In the genomic region with DNA sequence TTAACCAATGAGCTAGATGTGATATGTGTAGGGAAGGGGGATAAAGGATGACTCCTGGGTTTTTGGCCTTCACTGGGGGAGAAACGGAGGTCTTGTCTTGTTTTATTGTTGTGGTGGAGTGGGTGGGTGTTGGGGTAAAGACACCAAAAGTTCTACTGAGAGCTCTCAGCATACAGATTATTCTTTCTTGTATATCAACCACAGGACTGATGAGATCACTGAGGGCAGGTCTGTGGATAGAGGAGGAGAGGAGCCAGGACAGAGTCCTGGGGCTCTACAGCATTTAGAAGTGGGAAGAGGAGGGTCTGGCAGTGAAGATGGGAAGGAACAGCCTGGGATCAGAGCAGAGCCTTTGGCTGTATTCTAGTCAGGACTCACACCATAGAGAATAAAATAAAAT, we compare ENCODE assay signal across 15 cellular contexts.
DNase-seq lines count a peak whose midpoint lies in the region; ATAC-seq, FAIRE-seq and TF ChIP-seq lines count a peak whose summit lies in the region.
"Had no signal": no experiment of that assay in that cellular context is flagged by ENCODE, and none has a peak within 500 bp of the region (broad histone marks: within the 10 kb centered on the region; RNA-seq: fewer than 3 reads in every experiment).

No MANE protein-coding gene starts in this region.

- H3K36me3 ChIP-seq in CD8-positive, alpha-beta memory T cell (ENCODE audit: insufficient read depth, low read length), result no peaks in the 10 kb centered on the region
- H3K36me3 ChIP-seq in astrocyte (ENCODE audit: insufficient read depth, low read length), result no peaks in the 10 kb centered on the region
- H3K36me3 ChIP-seq: HAP-1 had no signal

- H2AFZ ChIP-seq in astrocyte (ENCODE audit: low read depth, low read length), result no peak overlapping the region

- H3K9ac ChIP-seq in astrocyte (ENCODE audit: low read length), result no peak overlapping the region

- POLR2A ChIA-PET in activated CD8-positive, alpha-beta T cell treated with anti-CD3 and anti-CD28 coated beads for 36 hours (lab: Charles Lee), result no interaction called here
- POLR2A ChIA-PET in activated CD8-positive, alpha-beta T cell treated with anti-CD3 and anti-CD28 coated beads, Interleukin-2, amount 10 ng/mL, durations not matched to agents 7 days and 5 days (lab: Charles Lee), result no interaction called here
- POLR2A ChIA-PET in CD8-positive, alpha-beta memory T cell (lab: Charles Lee), result interaction anchor here (0.6 kb wide), 1 partner anchor 19 kb away, joined by 4 read pairs; no protein-coding TSS in a partner anchor
- POLR2A ChIA-PET in activated CD4-positive, alpha-beta T cell treated with anti-CD3 and anti-CD28 coated beads, Interleukin-2, amount 10 ng/mL, durations not matched to agents 7 days and 5 days (lab: Charles Lee), result no interaction called here

- H3K9me3 Mint-ChIP-seq in activated CD8-positive, alpha-beta T cell treated with anti-CD3 and anti-CD28 coated beads for 36 hours, result no peaks in the 10 kb centered on the region
- H3K9me3 Mint-ChIP-seq in activated CD8-positive, alpha-beta T cell treated with anti-CD3 and anti-CD28 coated beads, Interleukin-2, amount 10 ng/mL, durations not matched to agents 7 days and 5 days (ENCODE audit: insufficient read depth), result no peaks in the 10 kb centered on the region
- no peaks in the 10 kb centered on the region for H3K9me3 Mint-ChIP-seq in CD8-positive, alpha-beta memory T cell
- no peaks in the 10 kb centered on the region for H3K9me3 Mint-ChIP-seq in astrocyte (ENCODE audit: unreplicated experiment)
- H3K9me3 Mint-ChIP-seq in stimulated activated effector memory CD8-positive, alpha-beta T cell treated with anti-CD3 and anti-CD28 coated beads, Interleukin-12 subunit alpha, Interleukin-12 subunit beta, amount 100 ng/mL, for 72 hours, result no peaks in the 10 kb centered on the region
- H3K9me3 Mint-ChIP-seq in activated CD4-positive, alpha-beta T cell treated with anti-CD3 and anti-CD28 coated beads, Interleukin-2, amount 10 ng/mL, durations not matched to agents 7 days and 5 days, result no peaks in the 10 kb centered on the region
- H3K9me3 Mint-ChIP-seq: CD8-positive, alpha-beta T cell had no signal

- intact Hi-C loops in activated CD8-positive, alpha-beta T cell treated with anti-CD3 and anti-CD28 coated beads for 36 hours (cut with micrococcal nuclease), result no loop called here

- no peaks in the 10 kb centered on the region for H3K27me3 ChIP-seq in CD8-positive, alpha-beta memory T cell (ENCODE audit: insufficient read depth, low read length, poor library complexity, severe bottlenecking)
- no peaks in the 10 kb centered on the region for H3K27me3 ChIP-seq in astrocyte (ENCODE audit: insufficient read depth, low read length)

- no peaks in the 10 kb centered on the region for H3K79me2 ChIP-seq in astrocyte (ENCODE audit: insufficient read depth, low read length)

- FAIRE-seq in astrocyte (lab: Jason Lieb, UNC), result no peak
- FAIRE-seq: H1 had no signal

- H3K4me2 ChIP-seq in astrocyte (ENCODE audit: low read length), result no peak overlapping the region

- H3K9me3 ChIP-seq in CD8-positive, alpha-beta memory T cell (ENCODE audit: low read length), result no peaks in the 10 kb centered on the region
- H3K9me3 ChIP-seq in astrocyte (ENCODE audit: insufficient read depth, low read depth, low read length), result no peaks in the 10 kb centered on the region
- H3K9me3 ChIP-seq: Caco-2, HAP-1 had no signal

- CTCF ChIA-PET in activated CD8-positive, alpha-beta T cell treated with anti-CD3 and anti-CD28 coated beads for 36 hours (lab: Charles Lee), result interaction anchor here (1.3 kb wide), 1 partner anchor 322 kb away, joined by 3 read pairs; a partner anchor contains a TSS
- CTCF ChIA-PET in activated CD8-positive, alpha-beta T cell treated with anti-CD3 and anti-CD28 coated beads, Interleukin-2, amount 10 ng/mL, durations not matched to agents 7 days and 5 days (lab: Charles Lee), result no interaction called here
- CTCF ChIA-PET in CD8-positive, alpha-beta memory T cell (lab: Charles Lee), result no interaction called here
- CTCF ChIA-PET in activated CD4-positive, alpha-beta T cell treated with anti-CD3 and anti-CD28 coated beads, Interleukin-2, amount 10 ng/mL, durations not matched to agents 7 days and 5 days (lab: Charles Lee), result interaction anchor here (0.6 kb wide), 1 partner anchor 102 kb away, joined by 3 read pairs; no protein-coding TSS in a partner anchor

- H3K4me3 Mint-ChIP-seq in activated CD8-positive, alpha-beta T cell treated with anti-CD3 and anti-CD28 coated beads for 36 hours, result no peak overlapping the region
- H3K4me3 Mint-ChIP-seq in activated CD8-positive, alpha-beta T cell treated with anti-CD3 and anti-CD28 coated beads, Interleukin-2, amount 10 ng/mL, durations not matched to agents 7 days and 5 days, result no peak overlapping the region
- no peak overlapping the region for H3K4me3 Mint-ChIP-seq in CD8-positive, alpha-beta memory T cell
- H3K4me3 Mint-ChIP-seq in astrocyte (ENCODE audit: unreplicated experiment), result peak overlapping the region; percentile 40
- H3K4me3 Mint-ChIP-seq in stimulated activated effector memory CD8-positive, alpha-beta T cell treated with anti-CD3 and anti-CD28 coated beads, Interleukin-12 subunit alpha, Interleukin-12 subunit beta, amount 100 ng/mL, for 72 hours, result no peak overlapping the region
- H3K4me3 Mint-ChIP-seq in activated CD4-positive, alpha-beta T cell treated with anti-CD3 and anti-CD28 coated beads, Interleukin-2, amount 10 ng/mL, durations not matched to agents 7 days and 5 days, result no peak overlapping the region
- H3K4me3 Mint-ChIP-seq: CD14-positive monocyte; CD8-positive, alpha-beta T cell had no signal

- ATAC-seq in activated CD8-positive, alpha-beta T cell treated with anti-CD3 and anti-CD28 coated beads for 36 hours, result peak; percentile 42
- ATAC-seq in activated CD8-positive, alpha-beta T cell treated with anti-CD3 and anti-CD28 coated beads, Interleukin-2, amount 10 ng/mL, durations not matched to agents 7 days and 5 days, result no peak
- ATAC-seq in stimulated activated effector memory CD8-positive, alpha-beta T cell treated with anti-CD3 and anti-CD28 coated beads, Interleukin-12 subunit alpha, Interleukin-12 subunit beta, amount 100 ng/mL, for 72 hours, result no peak
- ATAC-seq: CD8-positive, alpha-beta T cell had no signal

- TF ChIP-seq CTCF in activated CD8-positive, alpha-beta T cell treated with anti-CD3 and anti-CD28 coated beads for 36 hours (IDR thresholded peaks at IDR 0.05), result no peak
- TF ChIP-seq CTCF in astrocyte (IDR thresholded peaks at IDR 0.05; ENCODE audit: insufficient read depth, low read depth, low read length), result no peak

- peak overlapping the region; percentile 4 for H3K27ac Mint-ChIP-seq in activated CD8-positive, alpha-beta T cell treated with anti-CD3 and anti-CD28 coated beads for 36 hours
- no peak overlapping the region for H3K27ac Mint-ChIP-seq in activated CD8-positive, alpha-beta T cell treated with anti-CD3 and anti-CD28 coated beads, Interleukin-2, amount 10 ng/mL, durations not matched to agents 7 days and 5 days
- H3K27ac Mint-ChIP-seq in CD8-positive, alpha-beta memory T cell, result peak overlapping the region in 6 of 8 donors; percentile 1 to 74 (median 37)
- H3K27ac Mint-ChIP-seq in astrocyte (ENCODE audit: unreplicated experiment), result no peak overlapping the region
- peak overlapping the region; percentile 63 for H3K27ac Mint-ChIP-seq in stimulated activated effector memory CD8-positive, alpha-beta T cell treated with anti-CD3 and anti-CD28 coated beads, Interleukin-12 subunit alpha, Interleukin-12 subunit beta, amount 100 ng/mL, for 72 hours
- no peak overlapping the region for H3K27ac Mint-ChIP-seq in activated CD4-positive, alpha-beta T cell treated with anti-CD3 and anti-CD28 coated beads, Interleukin-2, amount 10 ng/mL, durations not matched to agents 7 days and 5 days
- H3K27ac Mint-ChIP-seq: CD8-positive, alpha-beta T cell had no signal

- no peaks in the 10 kb centered on the region for H4K20me1 ChIP-seq in astrocyte (ENCODE audit: insufficient read depth, low read length)

- no peak overlapping the region for H3K27ac ChIP-seq in CD8-positive, alpha-beta memory T cell (ENCODE audit: low read depth, low read length)
- no peak overlapping the region for H3K27ac ChIP-seq in astrocyte (ENCODE audit: low read depth, low read length)
- H3K27ac ChIP-seq: 22Rv1 had no signal

- no peak overlapping the region for H3K4me3 ChIP-seq in CD8-positive, alpha-beta memory T cell (ENCODE audit: low read length)
- H3K4me3 ChIP-seq in astrocyte (ENCODE audit: insufficient read depth, low read depth, low read length), result no peak overlapping the region
- H3K4me3 ChIP-seq: HAP-1 had no signal

- in situ Hi-C loops in G401 (cut with HindIII; ENCODE audit: low sequenced_read_pairs), result no loop called here

- H3K4me1 Mint-ChIP-seq in activated CD8-positive, alpha-beta T cell treated with anti-CD3 and anti-CD28 coated beads for 36 hours (ENCODE audit: low read depth), result peaks cover 12% of the 10 kb centered on the region
- no peaks in the 10 kb centered on the region for H3K4me1 Mint-ChIP-seq in activated CD8-positive, alpha-beta T cell treated with anti-CD3 and anti-CD28 coated beads, Interleukin-2, amount 10 ng/mL, durations not matched to agents 7 days and 5 days (ENCODE audit: low read depth)
- H3K4me1 Mint-ChIP-seq in CD8-positive, alpha-beta memory T cell, result peaks cover 0 to 18% (median 4%) of the 10 kb centered on the region in 3 donors
- peaks cover 9% of the 10 kb centered on the region for H3K4me1 Mint-ChIP-seq in astrocyte (ENCODE audit: low read depth, unreplicated experiment)
- peaks cover 12% of the 10 kb centered on the region for H3K4me1 Mint-ChIP-seq in stimulated activated effector memory CD8-positive, alpha-beta T cell treated with anti-CD3 and anti-CD28 coated beads, Interleukin-12 subunit alpha, Interleukin-12 subunit beta, amount 100 ng/mL, for 72 hours
- H3K4me1 Mint-ChIP-seq in activated CD4-positive, alpha-beta T cell treated with anti-CD3 and anti-CD28 coated beads, Interleukin-2, amount 10 ng/mL, durations not matched to agents 7 days and 5 days, result no peaks in the 10 kb centered on the region
- H3K4me1 Mint-ChIP-seq: CD14-positive monocyte had no signal

- no peak for DNase-seq in activated CD8-positive, alpha-beta T cell treated with anti-CD3 and anti-CD28 coated beads for 36 hours
- no peak for DNase-seq in activated CD8-positive, alpha-beta T cell treated with anti-CD3 and anti-CD28 coated beads, Interleukin-2, amount 10 ng/mL, durations not matched to agents 7 days and 5 days
- no peak for DNase-seq in CD8-positive, alpha-beta memory T cell
- DNase-seq in astrocyte (ENCODE audit: low read depth) (no peak), G401 (ENCODE audit: low spot score) (no peak)
- DNase-seq in stimulated activated effector memory CD8-positive, alpha-beta T cell treated with anti-CD3 and anti-CD28 coated beads, Interleukin-12 subunit alpha, Interleukin-12 subunit beta, amount 100 ng/mL, for 72 hours (ENCODE audit: low spot score in 2 of 2), result no peak
- DNase-seq in activated CD4-positive, alpha-beta T cell treated with anti-CD3 and anti-CD28 coated beads, Interleukin-2, amount 10 ng/mL, durations not matched to agents 7 days and 5 days, result no peak
- DNase-seq: Caco-2; CD8-positive, alpha-beta T cell; DND-41; GF-D8 had no signal

- peaks cover 3% of the 10 kb centered on the region for H3K36me3 Mint-ChIP-seq in activated CD8-positive, alpha-beta T cell treated with anti-CD3 and anti-CD28 coated beads for 36 hours (ENCODE audit: low read depth)
- no peaks in the 10 kb centered on the region for H3K36me3 Mint-ChIP-seq in activated CD8-positive, alpha-beta T cell treated with anti-CD3 and anti-CD28 coated beads, Interleukin-2, amount 10 ng/mL, durations not matched to agents 7 days and 5 days (ENCODE audit: low read depth)
- H3K36me3 Mint-ChIP-seq in CD8-positive, alpha-beta memory T cell, result peaks cover 10 to 43% (median 12%) of the 10 kb centered on the region in 3 donors
- no peaks in the 10 kb centered on the region for H3K36me3 Mint-ChIP-seq in astrocyte (ENCODE audit: low read depth, unreplicated experiment)
- H3K36me3 Mint-ChIP-seq in stimulated activated effector memory CD8-positive, alpha-beta T cell treated with anti-CD3 and anti-CD28 coated beads, Interleukin-12 subunit alpha, Interleukin-12 subunit beta, amount 100 ng/mL, for 72 hours, result peaks cover 13% of the 10 kb centered on the region
- H3K36me3 Mint-ChIP-seq in activated CD4-positive, alpha-beta T cell treated with anti-CD3 and anti-CD28 coated beads, Interleukin-2, amount 10 ng/mL, durations not matched to agents 7 days and 5 days (ENCODE audit: low read depth), result peaks cover 5% of the 10 kb centered on the region

- no peaks in the 10 kb centered on the region for H3K4me1 ChIP-seq in CD8-positive, alpha-beta memory T cell (ENCODE audit: insufficient read depth, low read length)
- H3K4me1 ChIP-seq in astrocyte (ENCODE audit: insufficient read depth, low read length), result no peaks in the 10 kb centered on the region
- H3K4me1 ChIP-seq: Caco-2, HAP-1 had no signal

- no peaks in the 10 kb centered on the region for H3K27me3 Mint-ChIP-seq in activated CD8-positive, alpha-beta T cell treated with anti-CD3 and anti-CD28 coated beads for 36 hours
- H3K27me3 Mint-ChIP-seq in activated CD8-positive, alpha-beta T cell treated with anti-CD3 and anti-CD28 coated beads, Interleukin-2, amount 10 ng/mL, durations not matched to agents 7 days and 5 days (ENCODE audit: low read depth), result no peaks in the 10 kb centered on the region
- H3K27me3 Mint-ChIP-seq in CD8-positive, alpha-beta memory T cell, result peaks cover 0 to 4% of the 10 kb centered on the region in 2 donors
- no peaks in the 10 kb centered on the region for H3K27me3 Mint-ChIP-seq in astrocyte (ENCODE audit: low read depth, unreplicated experiment)
- H3K27me3 Mint-ChIP-seq in activated CD4-positive, alpha-beta T cell treated with anti-CD3 and anti-CD28 coated beads, Interleukin-2, amount 10 ng/mL, durations not matched to agents 7 days and 5 days, result no peaks in the 10 kb centered on the region

Comparison
In these comparisons a context has a peak if more than half of its experiments do, and no peak if none do; other contexts are left out.
1. H3K27ac Mint-ChIP-seq: peak in activated CD8-positive, alpha-beta T cell treated with anti-CD3 and anti-CD28 coated beads for 36 hours (single experiment), CD8-positive, alpha-beta memory T cell (6 of 8) and stimulated activated effector memory CD8-positive, alpha-beta T cell treated with anti-CD3 and anti-CD28 coated beads, Interleukin-12 subunit alpha, Interleukin-12 subunit beta, amount 100 ng/mL, for 72 hours (single experiment); none in activated CD8-positive, alpha-beta T cell treated with anti-CD3 and anti-CD28 coated beads, Interleukin-2, amount 10 ng/mL, durations not matched to agents 7 days and 5 days (single experiment), astrocyte (single experiment) and activated CD4-positive, alpha-beta T cell treated with anti-CD3 and anti-CD28 coated beads, Interleukin-2, amount 10 ng/mL, durations not matched to agents 7 days and 5 days (single experiment).
2. CTCF ChIA-PET loops: an anchor here in activated CD8-positive, alpha-beta T cell treated with anti-CD3 and anti-CD28 coated beads for 36 hours (1.3 kb wide) and activated CD4-positive, alpha-beta T cell treated with anti-CD3 and anti-CD28 coated beads, Interleukin-2, amount 10 ng/mL, durations not matched to agents 7 days and 5 days (0.6 kb wide); none called in activated CD8-positive, alpha-beta T cell treated with anti-CD3 and anti-CD28 coated beads, Interleukin-2, amount 10 ng/mL, durations not matched to agents 7 days and 5 days and CD8-positive, alpha-beta memory T cell.